ENCODE assay signal across 8 cellular contexts in the genomic region with DNA sequence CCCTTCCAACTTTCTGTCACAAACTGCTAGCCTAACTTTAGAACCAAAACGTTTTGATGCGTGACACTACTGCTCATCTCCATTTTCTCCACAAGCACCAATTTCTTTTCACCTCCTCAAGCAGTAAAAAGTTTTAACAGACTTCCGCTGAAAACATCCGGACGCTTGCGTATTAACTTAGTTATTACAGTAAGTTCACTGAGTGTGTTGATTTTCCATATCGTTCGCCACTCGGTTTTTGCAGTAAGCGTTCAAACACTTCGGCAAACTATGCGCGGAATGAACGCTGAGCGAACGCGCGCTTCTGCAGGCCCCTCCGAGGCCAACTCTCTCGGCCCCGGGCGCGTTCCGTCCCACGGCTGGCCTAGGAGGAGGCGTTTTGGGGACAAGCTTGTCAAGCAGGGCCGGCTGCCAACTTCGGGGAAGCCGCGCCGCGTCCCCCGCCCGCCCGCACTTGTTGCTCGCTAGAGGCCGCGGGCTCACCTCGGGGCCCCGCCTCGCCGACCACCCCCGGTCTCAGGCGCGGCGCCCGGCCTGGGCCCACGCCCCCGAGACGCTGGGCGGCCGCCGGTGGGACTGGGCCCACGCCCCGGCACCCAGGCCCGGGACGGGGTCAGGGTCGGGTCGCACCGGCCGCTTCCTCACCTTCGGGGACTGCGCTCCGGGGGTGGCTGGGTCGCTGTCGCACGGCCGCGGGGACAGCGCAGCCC. TPM values are rescaled to one million over a fixed set of nuclear protein-coding genes. Genes with fewer than 3 reads are reported as not detected.
DNase-seq lines count a peak whose midpoint lies in the region; ATAC-seq and FAIRE-seq lines count a peak whose summit lies in the region.

No MANE protein-coding gene starts in this region.

- no peak for FAIRE-seq in RCC 7860 (lab: Jason Lieb, UNC)

- DNase-seq in GM04503 (ENCODE audit: low read depth): peak; percentile 35
- peak; percentile 40 to 48 for DNase-seq in Kasumi-1 (lab: John Stamatoyannopoulos, UW)
- DNase-seq in activated CD4-positive, CD25-positive, alpha-beta regulatory T cell treated with anti-CD3 and anti-CD28 coated beads, Interleukin-2, amount 50 U/mL, for 72 hours: peak; percentile 73
- peak; percentile 70 for DNase-seq in cerebellum (ENCODE audit: low spot score)
- DNase-seq in kidney glomerular epithelial cell (lab: John Stamatoyannopoulos, UW): peak; percentile 14
- DNase-seq in stimulated activated CD4-positive, alpha-beta T cell treated with anti-CD3 and anti-CD28 coated beads, Interleukin-15, amount 100 ng/mL, for 1 hour (ENCODE audit: low read depth in 1 of 2, low spot score in 1 of 2): peak; percentile 34 to 54
- no peak for DNase-seq in RCC 7860 (ENCODE audit: low spot score)

- peak; percentile 31 for ATAC-seq in GM21737 (IDR thresholded peaks at IDR 0.05; ENCODE audit: unreplicated experiment)

RNA-seq across cellular contexts. Expression of gene PHF10, which starts 0.9 kb away (rescaled TPM):
- total RNA-seq in cerebellum: 46.2 TPM

RNA-seq across cellular contexts. Expression of gene C6orf120, which starts 21.4 kb away (rescaled TPM):
- 18.6 TPM for total RNA-seq in cerebellum

RNA-seq across cellular contexts. Expression of gene WDR27, which starts 21.5 kb away (rescaled TPM):
- 65.5 TPM for total RNA-seq in cerebellum

RNA-seq across cellular contexts. Expression of gene DYNLT2, which starts 28.0 kb away (rescaled TPM):
- 2.9 TPM for total RNA-seq in cerebellum

RNA-seq across cellular contexts. Expression of gene ERMARD, which starts 28.1 kb away (rescaled TPM):
- 29.7 TPM for total RNA-seq in cerebellum
